ENCODE assay signal across 30 cellular contexts in genomic region chr12:4191149-4191548, GRCh38.
"Had no signal": no experiment of that assay in that cellular context is flagged by ENCODE, and none has a peak within 500 bp of the region (broad histone marks: within the 10 kb centered on the region; RNA-seq: fewer than 3 reads in every experiment).

No MANE protein-coding gene starts in this region.

- H3K27ac ChIP-seq: adrenal gland, body of pancreas, esophagus muscularis mucosa, gastroesophageal sphincter, heart right ventricle, VCaP had no signal

- FAIRE-seq: colon, TTC549 had no signal

- H3K36me3 ChIP-seq: adrenal gland, esophagus muscularis mucosa, gastroesophageal sphincter, heart right ventricle had no signal

- H3K4me1 ChIP-seq: adrenal gland, body of pancreas, esophagus muscularis mucosa, gastroesophageal sphincter, heart right ventricle had no signal

- H3K4me3 ChIP-seq: adrenal gland, body of pancreas, esophagus muscularis mucosa, gastroesophageal sphincter, heart right ventricle had no signal

- H3K9me3 ChIP-seq: adrenal gland, body of pancreas, esophagus muscularis mucosa, gastroesophageal sphincter, heart right ventricle had no signal

- H3K27me3 ChIP-seq: body of pancreas had no signal

- DNase-seq: activated CD4-positive, alpha-beta memory T cell treated with anti-CD3 and anti-CD28 coated beads, Interleukin-2, amount 10 ng/mL, durations not matched to agents 7 days and 5 days; activated CD4-positive, alpha-beta T cell treated with anti-CD3 and anti-CD28 coated beads for 1 hour; activated CD4-positive, alpha-beta T cell treated with anti-CD3 and anti-CD28 coated beads for 4 hours; activated CD4-positive, alpha-beta T cell treated with anti-CD3 and anti-CD28 coated beads, Interleukin-2, amount 10 ng/mL, durations not matched to agents 7 days and 5 days; activated CD4-positive, alpha-beta T cell treated with anti-CD3 and anti-CD28 coated beads, Interleukin-2, amount 50 U/mL, for 4 hours; activated CD8-positive, alpha-beta memory T cell treated with anti-CD3 and anti-CD28 coated beads, Interleukin-2, amount 50 U/mL, for 48 hours; activated gamma-delta T cell treated with Interleukin-2 at 50 U/mL for 16 hours; activated naive CD4-positive, alpha-beta T cell treated with anti-CD3 and anti-CD28 coated beads, Interleukin-2, amount 50 U/mL, for 16 hours; activated naive CD4-positive, alpha-beta T cell treated with Interleukin-2 at 50 U/mL for 16 hours; activated naive CD8-positive, alpha-beta T cell treated with anti-CD3 and anti-CD28 coated beads, Interleukin-2, amount 50 U/mL, for 24 hours; activated T-cell treated with anti-CD3 and anti-CD28 coated beads for 4 hours; activated T-cell treated with anti-CD3 and anti-CD28 coated beads, Interleukin-2, amount 50 U/mL, for 24 hours; activated T-cell treated with anti-CD3 and anti-CD28 coated beads, Interleukin-2, amount 50 U/mL, for 72 hours; adrenal gland; amygdala; aorta; body of pancreas; caudate nucleus; cortex of kidney; dermis blood vessel endothelial cell; effector CD4-positive, alpha-beta T cell; effector memory CD8-positive, alpha-beta T cell; foreskin melanocyte; heart right ventricle; T-helper 2 cell had no signal
